8 cellular contexts compared by ENCODE assay signal in genomic region chr4:77618383-77619241, GRCh38. TPM values are rescaled to one million over a fixed set of nuclear protein-coding genes. Genes with fewer than 3 reads are reported as not detected.
DNase-seq lines count a peak whose midpoint lies in the region; TF ChIP-seq lines count a peak whose summit lies in the region.

No MANE protein-coding gene starts in this region.

- H3K9me3 ChIP-seq in GM23248 (ENCODE audit: low read depth) = no peaks in the 10 kb centered on the region
- no peaks in the 10 kb centered on the region for H3K9me3 ChIP-seq in thyroid gland

- DNase-seq in G401 (ENCODE audit: low spot score) (peak; percentile 77), GM23248 (peak; percentile 82), Kasumi-1 (lab: John Stamatoyannopoulos, UW) (peak; percentile 54 to 69), RPMI7951 (ENCODE audit: low read depth) (peak; percentile 76), foreskin fibroblast (peak; percentile 57 to 86), occipital lobe (lab: John Stamatoyannopoulos, UW) (peak; percentile 29), thyroid gland (peak; percentile 75 to 76)
- peak; percentile 45 for DNase-seq in activated T-helper 1 cell treated with anti-CD3 and anti-CD28 coated beads, Interleukin-12 subunit alpha, Interleukin-12 subunit beta, Interleukin-2, Interleukin-4 antibody, amounts not matched to agents 30 ng/mL and 10 ng/mL and 1 ng/mL, durations not matched to agents 14 hours and 24 hours and 36 hours (ENCODE audit: low spot score)

- H3K36me3 Mint-ChIP-seq in activated T-helper 1 cell treated with anti-CD3 and anti-CD28 coated beads, Interleukin-12 subunit alpha, Interleukin-12 subunit beta, Interleukin-2, Interleukin-4 antibody, amounts not matched to agents 30 ng/mL and 10 ng/mL and 1 ng/mL, durations not matched to agents 14 hours and 24 hours and 36 hours (ENCODE audit: low read depth) = no peaks in the 10 kb centered on the region

- in situ Hi-C loops in G401 (cut with HindIII; ENCODE audit: low sequenced_read_pairs) = no loop called here
- in situ Hi-C loops in GM23248 (cut with MboI) = no loop called here

- 3 to 4% methylated on average over 12 of the region's 12 CpGs for WGBS in GM23248 (ENCODE audit: low coverage in 1 of 2, low lambda C conversion rate in 2 of 2, missing lambda C conversion rate in 2 of 2), 2 experiments
- WGBS in thyroid gland, 2 donors = 12% methylated on average over 12 of the region's 12 CpGs

- no peaks in the 10 kb centered on the region for H4K20me1 ChIP-seq in GM23248 (ENCODE audit: insufficient read depth)

- no peaks in the 10 kb centered on the region for H3K79me2 ChIP-seq in GM23248 (ENCODE audit: insufficient read depth)

- H2AFZ ChIP-seq in GM23248 = peak overlapping the region; percentile 47; the same call in 1 of the 2 replicates

- H3K4me1 ChIP-seq in GM23248 (ENCODE audit: insufficient read depth) = no peaks in the 10 kb centered on the region
- H3K4me1 ChIP-seq in thyroid gland = no peaks in the 10 kb centered on the region

- H3K27ac Mint-ChIP-seq in activated T-helper 1 cell treated with anti-CD3 and anti-CD28 coated beads, Interleukin-12 subunit alpha, Interleukin-12 subunit beta, Interleukin-2, Interleukin-4 antibody, amounts not matched to agents 30 ng/mL and 10 ng/mL and 1 ng/mL, durations not matched to agents 14 hours and 24 hours and 36 hours = peak overlapping the region; percentile 19

- TF ChIP-seq CTCF in foreskin fibroblast (IDR thresholded peaks at IDR 0.05; ENCODE audit: low read depth, low read length) (peak; percentile 82), thyroid gland (IDR thresholded peaks at IDR 0.05) (peak; percentile 57 to 83 (median 72))

- no peaks in the 10 kb centered on the region for H3K9me3 Mint-ChIP-seq in activated T-helper 1 cell treated with anti-CD3 and anti-CD28 coated beads, Interleukin-12 subunit alpha, Interleukin-12 subunit beta, Interleukin-2, Interleukin-4 antibody, amounts not matched to agents 30 ng/mL and 10 ng/mL and 1 ng/mL, durations not matched to agents 14 hours and 24 hours and 36 hours

- no peaks in the 10 kb centered on the region for H3K9me2 ChIP-seq in GM23248 (ENCODE audit: insufficient read depth)

- intact Hi-C loops in activated T-helper 1 cell treated with anti-CD3 and anti-CD28 coated beads, Interleukin-12 subunit alpha, Interleukin-12 subunit beta, Interleukin-2, Interleukin-4 antibody, amounts not matched to agents 30 ng/mL and 10 ng/mL and 1 ng/mL, durations not matched to agents 14 hours and 24 hours and 36 hours (cut with micrococcal nuclease) = loop anchor here (1.0 to 2.0 kb wide), 8 partner anchors 17 to 378 kb away; no protein-coding TSS in a partner anchor
- intact Hi-C loops in thyroid gland (cut with DNase I) = no loop called here

- peaks cover 7% of the 10 kb centered on the region for H3K4me1 Mint-ChIP-seq in activated T-helper 1 cell treated with anti-CD3 and anti-CD28 coated beads, Interleukin-12 subunit alpha, Interleukin-12 subunit beta, Interleukin-2, Interleukin-4 antibody, amounts not matched to agents 30 ng/mL and 10 ng/mL and 1 ng/mL, durations not matched to agents 14 hours and 24 hours and 36 hours (ENCODE audit: low read depth)

- H3K4me3 ChIP-seq in GM23248 (no peak overlapping the region), foreskin fibroblast (ENCODE audit: low read depth in 1 of 2, low read length in 2 of 2) (no peak overlapping the region), thyroid gland (replicated peaks in 1 of 3) (no peak overlapping the region)

- no peaks in the 10 kb centered on the region for H3K36me3 ChIP-seq in GM23248 (ENCODE audit: low read depth)
- H3K36me3 ChIP-seq in thyroid gland = no peaks in the 10 kb centered on the region

- TF ChIP-seq POLR2A in thyroid gland (IDR thresholded peaks at IDR 0.05) = no peak

- H3K27me3 ChIP-seq in GM23248 (replicated peaks; ENCODE audit: insufficient read depth) = peaks cover 48% of the 10 kb centered on the region
- H3K27me3 ChIP-seq in thyroid gland = no peaks in the 10 kb centered on the region

- H3K9ac ChIP-seq in GM23248 = no peak overlapping the region

- H3F3A ChIP-seq in GM23248 (ENCODE audit: insufficient read depth) = no peaks in the 10 kb centered on the region

- H3K27me3 Mint-ChIP-seq in activated T-helper 1 cell treated with anti-CD3 and anti-CD28 coated beads, Interleukin-12 subunit alpha, Interleukin-12 subunit beta, Interleukin-2, Interleukin-4 antibody, amounts not matched to agents 30 ng/mL and 10 ng/mL and 1 ng/mL, durations not matched to agents 14 hours and 24 hours and 36 hours (ENCODE audit: insufficient read depth) = peaks cover 24% of the 10 kb centered on the region

- no peak overlapping the region for H3K27ac ChIP-seq in GM23248
- no peak overlapping the region for H3K27ac ChIP-seq in thyroid gland

- H3K4me2 ChIP-seq in GM23248 (ENCODE audit: unreplicated experiment) = peak overlapping the region; percentile 80

- H3K4me3 Mint-ChIP-seq in activated T-helper 1 cell treated with anti-CD3 and anti-CD28 coated beads, Interleukin-12 subunit alpha, Interleukin-12 subunit beta, Interleukin-2, Interleukin-4 antibody, amounts not matched to agents 30 ng/mL and 10 ng/mL and 1 ng/mL, durations not matched to agents 14 hours and 24 hours and 36 hours = no peak overlapping the region

RNA-seq across cellular contexts. Expression of gene CXCL13, which starts 13.0 kb away (rescaled TPM):
- not detected in 2 replicates for total RNA-seq in G401 (2014; rRNA removed; shearing (Covaris generic))
- not detected in 2 replicates for total RNA-seq in GM23248 (2014; rRNA removed; shearing (Covaris generic))
- not detected in 2 replicates for polyA plus RNA-seq in GM23248 (2016; fragmentation: Nextera tagmentation; extraction: Ambion mirVana)
- total RNA-seq in RPMI7951 (2014; rRNA removed; shearing (Covaris generic)) = not detected in 2 replicates
- 6.8 and 7.9 TPM in 2 replicates for total RNA-seq in activated T-helper 1 cell treated with anti-CD3 and anti-CD28 coated beads, Interleukin-12 subunit alpha, Interleukin-12 subunit beta, Interleukin-2, Interleukin-4 antibody, amounts not matched to agents 30 ng/mL and 10 ng/mL and 1 ng/mL, durations not matched to agents 14 hours and 24 hours and 36 hours
- not detected for total RNA-seq in occipital lobe
- 1 to 10 TPM in 1 of 4 donors, not detected in 3; 1.3 TPM for total RNA-seq in thyroid gland

Comparison
In these comparisons a context has a peak if more than half of its experiments do, and no peak if none do; other contexts are left out.
1. DNase-seq: peak in every context shown above with its lines; median percentile 82 in GM23248; 77 in G401; 76 in RPMI7951; 76 in thyroid gland; 72 in foreskin fibroblast; 62 in Kasumi-1; 45 in activated T-helper 1 cell treated with anti-CD3 and anti-CD28 coated beads, Interleukin-12 subunit alpha, Interleukin-12 subunit beta, Interleukin-2, Interleukin-4 antibody, amounts not matched to agents 30 ng/mL and 10 ng/mL and 1 ng/mL, durations not matched to agents 14 hours and 24 hours and 36 hours; 29 in occipital lobe.